In the genomic region with DNA sequence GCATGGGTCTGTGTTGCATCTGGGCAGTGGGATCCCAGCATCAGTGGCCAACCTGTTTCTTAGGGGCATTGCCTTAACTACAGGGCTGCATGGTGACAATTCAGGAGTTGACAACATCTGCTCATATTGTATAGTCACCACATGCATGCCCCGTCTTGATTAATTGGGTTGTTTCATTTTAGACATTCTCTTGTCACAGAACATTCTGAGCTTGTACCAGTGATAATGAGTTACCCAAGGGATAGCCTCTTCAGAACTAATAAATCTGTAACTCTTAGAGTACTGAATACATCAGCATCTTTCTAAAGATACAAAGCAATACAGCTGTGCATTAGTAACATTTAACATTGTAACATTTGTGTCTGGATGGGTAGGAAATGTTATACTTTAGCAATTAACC, we compare ENCODE assay signal across 24 cellular contexts.
"Had no signal": no experiment of that assay in that cellular context is flagged by ENCODE, and none has a peak within 500 bp of the region (broad histone marks: within the 10 kb centered on the region; RNA-seq: fewer than 3 reads in every experiment).

No MANE protein-coding gene starts in this region.

- H3K9ac ChIP-seq: parathyroid adenoma had no signal

- H3K27me3 ChIP-seq: gastroesophageal sphincter, heart left ventricle, hepatocyte, left lung, sigmoid colon, stomach, tibial artery had no signal

- H3K27ac ChIP-seq: epithelial cell of prostate, gastroesophageal sphincter, heart left ventricle, hepatocyte, left lung, parathyroid adenoma, sigmoid colon, stomach, tibial artery had no signal

- H3K4me1 ChIP-seq: left lung, stomach, tibial artery had no signal

- H3K4me2 ChIP-seq: hepatocyte had no signal

- ATAC-seq: esophagus mucosa; gastroesophageal sphincter; left lung; mucosa of descending colon; natural killer cell treated with Interleukin-12 subunit alpha and Interleukin-12 subunit beta and Interleukin-15 and Interleukin-18, amount 100 ng/mL, for 72 hours; stimulated activated effector memory CD8-positive, alpha-beta T cell treated with anti-CD3 and anti-CD28 coated beads, Interleukin-12 subunit alpha, Interleukin-12 subunit beta, amount 100 ng/mL, for 72 hours had no signal

- H3K4me3 ChIP-seq: gastroesophageal sphincter, heart left ventricle, hepatocyte, left lung, lung, mucosa of descending colon, sigmoid colon, stomach, tibial artery had no signal

- H3K9me3 ChIP-seq: gastroesophageal sphincter, heart left ventricle, mucosa of descending colon, sigmoid colon, stomach had no signal

- H2AFZ ChIP-seq: hepatocyte, parathyroid adenoma had no signal

- H3K36me3 ChIP-seq: gastroesophageal sphincter, heart left ventricle, left lung, sigmoid colon, stomach, tibial artery had no signal

- DNase-seq: cerebellar nuclear complex; effector CD8-positive, alpha-beta T cell; endodermal cell; foreskin fibroblast; heart left ventricle; kidney; left lung; mucosa of descending colon; naive B cell; right cardiac atrium; sigmoid colon; stimulated activated CD4-positive, alpha-beta T cell treated with anti-CD3 and anti-CD28 coated beads, Interleukin-2, amount 100 ng/mL, for 24 hours; stimulated activated CD4-positive, alpha-beta T cell treated with anti-CD3 and anti-CD28 coated beads, Interleukin-4, amount 100 ng/mL, for 24 hours; stimulated activated naive CD4-positive, alpha-beta T cell treated with Interleukin-2 at 50 U/mL for 16 hours; stomach; tibial artery had no signal
